Comparison of ENCODE assay signal across 8 cellular contexts in genomic region chr19:45508681-45508930, GRCh38. TPM values are rescaled to one million over a fixed set of nuclear protein-coding genes. Genes with fewer than 3 reads are reported as not detected.
DNase-seq lines count a peak whose midpoint lies in the region; FAIRE-seq and TF ChIP-seq lines count a peak whose summit lies in the region.

No MANE protein-coding gene starts in this region.

- peak overlapping the region; percentile 91 for H3K4me3 Mint-ChIP-seq in T-helper 2 cell treated with Interferon-gamma antibody and Interleukin-4, amounts not matched to agents 5 μg/mL and 100 μg/mL, for 36 hours
- peak overlapping the region; percentile 99 for H3K4me3 Mint-ChIP-seq in activated T-helper 2 cell treated with anti-CD3 and anti-CD28 coated beads, Interferon-gamma antibody, Interleukin-2, Interleukin-4, amounts not matched to agents 10 μg/mL and 5 μg/mL and 100 μg/mL, durations not matched to agents 14 hours and 24 hours and 36 hours (ENCODE audit: low read depth)

- H4K20me1 ChIP-seq in keratinocyte (ENCODE audit: control insufficient read depth, extremely low read depth, insufficient read depth, low read length): peaks cover 24% of the 10 kb centered on the region

- peaks cover 24% of the 10 kb centered on the region for H3K36me3 Mint-ChIP-seq in T-helper 2 cell treated with Interferon-gamma antibody and Interleukin-4, amounts not matched to agents 5 μg/mL and 100 μg/mL, for 36 hours (ENCODE audit: low read depth)
- peaks cover 35% of the 10 kb centered on the region for H3K36me3 Mint-ChIP-seq in activated T-helper 2 cell treated with anti-CD3 and anti-CD28 coated beads, Interferon-gamma antibody, Interleukin-2, Interleukin-4, amounts not matched to agents 10 μg/mL and 5 μg/mL and 100 μg/mL, durations not matched to agents 14 hours and 24 hours and 36 hours (ENCODE audit: low read depth)

- H3K27ac ChIP-seq in keratinocyte (ENCODE audit: control insufficient read depth, insufficient read depth, low read length) (peak overlapping the region; percentile 95), suprapubic skin (peak overlapping the region; percentile 91)

- H3K4me2 ChIP-seq in keratinocyte (ENCODE audit: control insufficient read depth, extremely low read depth, insufficient read depth, low read depth, low read length): peak overlapping the region; percentile 90

- H3K36me3 ChIP-seq in keratinocyte (ENCODE audit: control insufficient read depth in 2 of 2, extremely low read depth in 1 of 2, insufficient read depth in 2 of 2, low read length in 2 of 2) (peaks cover 3 to 18% of the 10 kb centered on the region in 2 experiments), suprapubic skin (no peaks in the 10 kb centered on the region)

- intact Hi-C loops in activated T-helper 2 cell treated with anti-CD3 and anti-CD28 coated beads, Interferon-gamma antibody, Interleukin-2, Interleukin-4, amounts not matched to agents 10 μg/mL and 5 μg/mL and 100 μg/mL, durations not matched to agents 14 hours and 24 hours and 36 hours (cut with micrococcal nuclease): loop anchor here (5.0 kb wide), 2 partner anchors 74 to 184 kb away; partner anchors contain the start of genes OPA3, QPCTL and SNRPD2

- TF ChIP-seq CTCF in keratinocyte (optimal IDR thresholded peaks at IDR 0.05 in 1 of 3, IDR thresholded peaks at IDR 0.05 in 1 of 3, conservative IDR thresholded peaks at IDR 0.05 in 1 of 3; ENCODE audit: extremely low read depth in 1 of 3, insufficient read depth in 2 of 3, low read length in 3 of 3) (no peak), suprapubic skin (IDR thresholded peaks at IDR 0.05) (no peak), GM10248 (IDR thresholded peaks at IDR 0.05; ENCODE audit: control extremely low read depth, extremely low read depth, low read depth, missing control alignments) (no peak)

- H2AFZ ChIP-seq in keratinocyte (ENCODE audit: control insufficient read depth, low read length): no peak overlapping the region

- H3K9me1 ChIP-seq in keratinocyte (ENCODE audit: control insufficient read depth, extremely low read depth, insufficient read depth, low read length): peaks cover 4% of the 10 kb centered on the region

- CTCF ChIA-PET in GM10248 (lab: Yijun Ruan, JAX): interaction anchor here (1.3 to 1.8 kb wide), 2 partner anchors 13 to 30 kb away, joined by 5 to 7 read pairs; no protein-coding TSS in a partner anchor

- H3K27ac Mint-ChIP-seq in T-helper 2 cell treated with Interferon-gamma antibody and Interleukin-4, amounts not matched to agents 5 μg/mL and 100 μg/mL, for 36 hours: peak overlapping the region; percentile 89
- H3K27ac Mint-ChIP-seq in activated T-helper 2 cell treated with anti-CD3 and anti-CD28 coated beads, Interferon-gamma antibody, Interleukin-2, Interleukin-4, amounts not matched to agents 10 μg/mL and 5 μg/mL and 100 μg/mL, durations not matched to agents 14 hours and 24 hours and 36 hours: peak overlapping the region; percentile 90

- peaks cover 62% of the 10 kb centered on the region for H3K79me2 ChIP-seq in keratinocyte (ENCODE audit: control insufficient read depth, insufficient read depth, low read length)

- H3K27me3 ChIP-seq in keratinocyte (ENCODE audit: control insufficient read depth, extremely low read depth, insufficient read depth, low read length) (no peaks in the 10 kb centered on the region), suprapubic skin (no peaks in the 10 kb centered on the region)

- H3K4me3 ChIP-seq in keratinocyte (ENCODE audit: control insufficient read depth in 2 of 3, extremely low read depth in 1 of 3, insufficient read depth in 2 of 3, low read depth in 1 of 3, low read length in 3 of 3) (peak overlapping the region; percentile 58 to 99 (median 86)), suprapubic skin (peak overlapping the region; percentile 93)

- no peaks in the 10 kb centered on the region for H3K27me3 Mint-ChIP-seq in T-helper 2 cell treated with Interferon-gamma antibody and Interleukin-4, amounts not matched to agents 5 μg/mL and 100 μg/mL, for 36 hours (ENCODE audit: low read depth)
- no peaks in the 10 kb centered on the region for H3K27me3 Mint-ChIP-seq in activated T-helper 2 cell treated with anti-CD3 and anti-CD28 coated beads, Interferon-gamma antibody, Interleukin-2, Interleukin-4, amounts not matched to agents 10 μg/mL and 5 μg/mL and 100 μg/mL, durations not matched to agents 14 hours and 24 hours and 36 hours (ENCODE audit: low read depth)

- no peaks in the 10 kb centered on the region for H3K9me3 Mint-ChIP-seq in T-helper 2 cell treated with Interferon-gamma antibody and Interleukin-4, amounts not matched to agents 5 μg/mL and 100 μg/mL, for 36 hours
- H3K9me3 Mint-ChIP-seq in activated T-helper 2 cell treated with anti-CD3 and anti-CD28 coated beads, Interferon-gamma antibody, Interleukin-2, Interleukin-4, amounts not matched to agents 10 μg/mL and 5 μg/mL and 100 μg/mL, durations not matched to agents 14 hours and 24 hours and 36 hours: no peaks in the 10 kb centered on the region

- peak overlapping the region; percentile 94 for H3K9ac ChIP-seq in keratinocyte (ENCODE audit: control insufficient read depth, extremely low read depth, insufficient read depth, low read length)

- DNase-seq in T-helper 2 cell treated with Interferon-gamma antibody and Interleukin-4, amounts not matched to agents 5 μg/mL and 100 μg/mL, for 36 hours (ENCODE audit: low spot score): no peak
- DNase-seq in T-helper 2 cell (no peak), keratinocyte (ENCODE audit: low read depth, low spot score) (no peak), suprapubic skin (ENCODE audit: low spot score in 2 of 2) (no peak), anterior cingulate cortex (lab: John Stamatoyannopoulos, UW) (no peak), GM10248 (ENCODE audit: extremely low spot score) (no peak)
- DNase-seq in activated T-helper 2 cell treated with anti-CD3 and anti-CD28 coated beads, Interferon-gamma antibody, Interleukin-2, Interleukin-4, amounts not matched to agents 10 μg/mL and 5 μg/mL and 100 μg/mL, durations not matched to agents 14 hours and 24 hours and 36 hours (ENCODE audit: low spot score): no peak
- no peak for DNase-seq in activated CD4-positive, alpha-beta T cell treated with anti-CD3 and anti-CD28 coated beads, Interleukin-2, amount 50 U/mL, for 4 hours

- peaks cover 26% of the 10 kb centered on the region for H3K4me1 Mint-ChIP-seq in T-helper 2 cell treated with Interferon-gamma antibody and Interleukin-4, amounts not matched to agents 5 μg/mL and 100 μg/mL, for 36 hours (ENCODE audit: low read depth)
- H3K4me1 Mint-ChIP-seq in activated T-helper 2 cell treated with anti-CD3 and anti-CD28 coated beads, Interferon-gamma antibody, Interleukin-2, Interleukin-4, amounts not matched to agents 10 μg/mL and 5 μg/mL and 100 μg/mL, durations not matched to agents 14 hours and 24 hours and 36 hours (ENCODE audit: low read depth): peaks cover 35% of the 10 kb centered on the region

- FAIRE-seq in keratinocyte (lab: Jason Lieb, UNC): no peak

- dilution Hi-C loops in keratinocyte (cut with MboI; ENCODE audit: extremely low pct_ligation_motif_present, low sequenced_read_pairs): no loop called here

- TF ChIP-seq EP300 in suprapubic skin (IDR thresholded peaks at IDR 0.05): no peak

- POLR2A ChIA-PET in GM10248 (lab: Yijun Ruan, JAX): no interaction called here

- no peak for TF ChIP-seq POLR2A in suprapubic skin (IDR thresholded peaks at IDR 0.05)

- WGBS in suprapubic skin: 0% methylated on average over 4 of the region's 6 CpGs

- peaks cover 36% of the 10 kb centered on the region for H3K4me1 ChIP-seq in keratinocyte (ENCODE audit: control insufficient read depth, extremely low read depth, insufficient read depth, low read length)
- H3K4me1 ChIP-seq in suprapubic skin: peaks cover 49% of the 10 kb centered on the region

- H3K9me3 ChIP-seq in keratinocyte (ENCODE audit: control insufficient read depth, low read depth, low read length): no peaks in the 10 kb centered on the region
- no peaks in the 10 kb centered on the region for H3K9me3 ChIP-seq in suprapubic skin

RNA-seq across cellular contexts. Expression of gene VASP, which starts 1.3 kb away (rescaled TPM):
- total RNA-seq in activated T-helper 2 cell treated with anti-CD3 and anti-CD28 coated beads, Interferon-gamma antibody, Interleukin-2, Interleukin-4, amounts not matched to agents 10 μg/mL and 5 μg/mL and 100 μg/mL, durations not matched to agents 14 hours and 24 hours and 36 hours: 232 and 244 TPM in 2 replicates
- polyA plus RNA-seq in keratinocyte: 99.0 to 117 TPM (median 110 TPM) in 3 replicates
- 76.9 TPM for polyA plus RNA-seq in keratinocyte (2011; ENCODE audit: low read depth)
- 78.8 and 128 TPM in 2 replicates for polyA plus RNA-seq in keratinocyte (2011; cell fraction: cytosol; rRNA removed)
- polyA plus RNA-seq in keratinocyte (2011; cell fraction: nucleus; rRNA removed): 94.7 and 121 TPM in 2 replicates
- polyA plus RNA-seq in keratinocyte (2012; ENCODE audit: low replicate concordance): 53.7 and 126 TPM in 2 replicates
- polyA minus RNA-seq in keratinocyte: 88.7 to 145 TPM (median 99.3 TPM) in 3 replicates
- polyA minus RNA-seq in keratinocyte (2011; cell fraction: cytosol; rRNA and poly(A)+ RNA removed): 240 TPM
- 117 and 165 TPM in 2 replicates for polyA minus RNA-seq in keratinocyte (2011; cell fraction: nucleus; rRNA and poly(A)+ RNA removed)
- total RNA-seq in suprapubic skin: 10 to 100 TPM; 34.8 to 51.3 (median 43.6) TPM

RNA-seq across cellular contexts. Expression of gene PPM1N, which starts 10.4 kb away (rescaled TPM):
- 2.5 and 3.1 TPM in 2 replicates for total RNA-seq in activated T-helper 2 cell treated with anti-CD3 and anti-CD28 coated beads, Interferon-gamma antibody, Interleukin-2, Interleukin-4, amounts not matched to agents 10 μg/mL and 5 μg/mL and 100 μg/mL, durations not matched to agents 14 hours and 24 hours and 36 hours
- 1.9 to 2.5 TPM (median 2.0 TPM) in 3 replicates for polyA plus RNA-seq in keratinocyte
- polyA plus RNA-seq in keratinocyte (2011; ENCODE audit: low read depth): 0.64 TPM
- polyA plus RNA-seq in keratinocyte (2011; cell fraction: cytosol; rRNA removed): 1.6 and 2.1 TPM in 2 replicates
- polyA plus RNA-seq in keratinocyte (2011; cell fraction: nucleus; rRNA removed): 1.4 and 1.9 TPM in 2 replicates
- polyA plus RNA-seq in keratinocyte (2012; ENCODE audit: low replicate concordance): 1.2 and 2.1 TPM in 2 replicates
- polyA minus RNA-seq in keratinocyte: 0.42 TPM in 1 of 3 replicates, not detected in the others
- polyA minus RNA-seq in keratinocyte (2011; cell fraction: cytosol; rRNA and poly(A)+ RNA removed): not detected
- polyA minus RNA-seq in keratinocyte (2011; cell fraction: nucleus; rRNA and poly(A)+ RNA removed): not detected in 2 replicates
- total RNA-seq in suprapubic skin: 1 to 10 TPM; 2.9 to 6.3 (median 5.6) TPM

RNA-seq across cellular contexts. Expression of gene RTN2, which starts 11.8 kb away (rescaled TPM):
- 4.0 and 8.1 TPM in 2 replicates for total RNA-seq in activated T-helper 2 cell treated with anti-CD3 and anti-CD28 coated beads, Interferon-gamma antibody, Interleukin-2, Interleukin-4, amounts not matched to agents 10 μg/mL and 5 μg/mL and 100 μg/mL, durations not matched to agents 14 hours and 24 hours and 36 hours
- 8.5 to 13.6 TPM (median 12.2 TPM) in 3 replicates for polyA plus RNA-seq in keratinocyte
- 4.5 TPM for polyA plus RNA-seq in keratinocyte (2011; ENCODE audit: low read depth)
- 7.2 and 12.4 TPM in 2 replicates for polyA plus RNA-seq in keratinocyte (2011; cell fraction: cytosol; rRNA removed)
- 6.7 and 10.0 TPM in 2 replicates for polyA plus RNA-seq in keratinocyte (2011; cell fraction: nucleus; rRNA removed)
- 7.5 and 15.7 TPM in 2 replicates for polyA plus RNA-seq in keratinocyte (2012; ENCODE audit: low replicate concordance)
- 5.7 to 20.4 TPM (median 8.5 TPM) in 3 replicates for polyA minus RNA-seq in keratinocyte
- polyA minus RNA-seq in keratinocyte (2011; cell fraction: cytosol; rRNA and poly(A)+ RNA removed): 21.7 TPM
- polyA minus RNA-seq in keratinocyte (2011; cell fraction: nucleus; rRNA and poly(A)+ RNA removed): 6.4 and 13.0 TPM in 2 replicates
- 10 to 100 TPM in 2 of 4 donors, 1 to 10 TPM in 2; 5.4 to 12.2 (median 10.7) TPM for total RNA-seq in suprapubic skin

RNA-seq across cellular contexts. Expression of gene FOSB, which starts 40.8 kb away (rescaled TPM):
- total RNA-seq in activated T-helper 2 cell treated with anti-CD3 and anti-CD28 coated beads, Interferon-gamma antibody, Interleukin-2, Interleukin-4, amounts not matched to agents 10 μg/mL and 5 μg/mL and 100 μg/mL, durations not matched to agents 14 hours and 24 hours and 36 hours: 10.2 and 10.9 TPM in 2 replicates
- 0.27 to 4.6 TPM (median 3.9 TPM) in 3 replicates for polyA plus RNA-seq in keratinocyte
- polyA plus RNA-seq in keratinocyte (2011; ENCODE audit: low read depth): 7.5 TPM
- 1.2 and 2.5 TPM in 2 replicates for polyA plus RNA-seq in keratinocyte (2011; cell fraction: cytosol; rRNA removed)
- 69.0 and 109 TPM in 2 replicates for polyA plus RNA-seq in keratinocyte (2011; cell fraction: nucleus; rRNA removed)
- 0.37 and 11.7 TPM in 2 replicates for polyA plus RNA-seq in keratinocyte (2012; ENCODE audit: low replicate concordance)
- 2.9 to 15.1 TPM (median 9.2 TPM) in 3 replicates for polyA minus RNA-seq in keratinocyte
- 1.7 TPM for polyA minus RNA-seq in keratinocyte (2011; cell fraction: cytosol; rRNA and poly(A)+ RNA removed)
- polyA minus RNA-seq in keratinocyte (2011; cell fraction: nucleus; rRNA and poly(A)+ RNA removed): 41.5 and 54.1 TPM in 2 replicates
- 100 to 1,000 TPM; 326 to 676 (median 518) TPM for total RNA-seq in suprapubic skin
